Comparison of ENCODE assay signal across 1 cellular context in the genomic region with DNA sequence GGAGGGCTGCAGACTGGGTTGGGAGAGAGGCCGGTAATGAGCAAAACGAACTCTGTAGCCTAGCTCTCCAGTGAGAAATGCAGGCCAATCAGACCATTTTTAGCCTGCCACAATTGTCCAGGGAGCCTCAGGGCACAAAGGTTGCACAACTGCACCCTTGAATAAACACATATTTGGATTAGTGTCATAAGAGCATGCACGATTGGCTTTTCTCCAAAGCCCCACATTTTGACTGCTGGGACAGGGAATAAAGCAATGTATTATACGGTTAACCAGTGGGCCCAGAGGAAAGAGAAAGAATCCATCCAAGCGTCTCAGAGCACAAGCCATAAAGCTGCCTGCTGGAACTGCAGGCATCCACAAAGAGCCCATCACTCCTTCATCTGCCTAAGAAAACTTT.
TF ChIP-seq lines count a peak whose summit lies in the region.

No MANE protein-coding gene starts in this region.

TF ChIP-seq in H1, 55 proteins besides CTCF, POLR2A, EP300 and RAD21 (continued from another document):
- TF ChIP-seq, protein P1, sequence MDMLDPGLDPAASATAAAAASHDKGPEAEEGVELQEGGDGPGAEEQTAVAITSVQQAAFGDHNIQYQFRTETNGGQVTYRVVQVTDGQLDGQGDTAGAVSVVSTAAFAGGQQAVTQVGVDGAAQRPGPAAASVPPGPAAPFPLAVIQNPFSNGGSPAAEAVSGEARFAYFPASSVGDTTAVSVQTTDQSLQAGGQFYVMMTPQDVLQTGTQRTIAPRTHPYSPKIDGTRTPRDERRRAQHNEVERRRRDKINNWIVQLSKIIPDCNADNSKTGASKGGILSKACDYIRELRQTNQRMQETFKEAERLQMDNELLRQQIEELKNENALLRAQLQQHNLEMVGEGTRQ (IDR thresholded peaks at IDR 0.05; ENCODE audit: low read length) = no peak
- TF ChIP-seq SP4 (IDR thresholded peaks at IDR 0.05; ENCODE audit: low read length) (no peak), KDM1A (IDR thresholded peaks at IDR 0.05; ENCODE audit: borderline replicate concordance, low read length) (no peak), EZH2 (IDR thresholded peaks at IDR 0.05; ENCODE audit: low read depth, low read length, severe bottlenecking) (no peak), TCF12 (IDR thresholded peaks at IDR 0.05; ENCODE audit: low read depth, low read length) (no peak)
- TF ChIP-seq, protein P2, sequence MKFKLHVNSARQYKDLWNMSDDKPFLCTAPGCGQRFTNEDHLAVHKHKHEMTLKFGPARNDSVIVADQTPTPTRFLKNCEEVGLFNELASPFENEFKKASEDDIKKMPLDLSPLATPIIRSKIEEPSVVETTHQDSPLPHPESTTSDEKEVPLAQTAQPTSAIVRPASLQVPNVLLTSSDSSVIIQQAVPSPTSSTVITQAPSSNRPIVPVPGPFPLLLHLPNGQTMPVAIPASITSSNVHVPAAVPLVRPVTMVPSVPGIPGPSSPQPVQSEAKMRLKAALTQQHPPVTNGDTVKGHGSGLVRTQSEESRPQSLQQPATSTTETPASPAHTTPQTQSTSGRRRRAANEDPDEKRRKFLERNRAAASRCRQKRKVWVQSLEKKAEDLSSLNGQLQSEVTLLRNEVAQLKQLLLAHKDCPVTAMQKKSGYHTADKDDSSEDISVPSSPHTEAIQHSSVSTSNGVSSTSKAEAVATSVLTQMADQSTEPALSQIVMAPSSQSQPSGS (IDR thresholded peaks at IDR 0.05; ENCODE audit: low read length) = no peak
